19 cellular contexts compared by ENCODE assay signal in the genomic region with DNA sequence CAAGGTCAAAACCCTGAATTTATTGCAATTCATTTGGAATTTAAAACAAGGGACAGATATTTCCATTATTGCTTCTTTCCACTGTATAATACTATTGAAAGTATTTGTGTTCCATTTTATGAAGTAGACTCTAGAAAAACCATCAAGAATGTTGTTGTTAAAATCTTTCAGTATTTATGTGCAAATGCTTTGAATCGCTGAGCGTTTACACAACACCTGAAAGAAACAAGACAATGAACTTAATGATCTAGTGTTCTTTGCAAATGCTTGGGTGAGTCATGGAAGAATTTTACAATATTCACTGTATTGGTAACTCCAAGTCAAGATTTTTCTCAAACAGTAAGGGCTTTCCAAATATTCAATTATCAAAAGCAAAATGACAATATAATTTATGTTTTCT.
DNase-seq lines count a peak whose midpoint lies in the region; ATAC-seq, FAIRE-seq and TF ChIP-seq lines count a peak whose summit lies in the region.
"Had no signal": no experiment of that assay in that cellular context is flagged by ENCODE, and none has a peak within 500 bp of the region (broad histone marks: within the 10 kb centered on the region; RNA-seq: fewer than 3 reads in every experiment).

No MANE protein-coding gene starts in this region.

- peaks cover 19% of the 10 kb centered on the region for H3K79me2 ChIP-seq in DND-41 (ENCODE audit: insufficient read depth, low read length)
- no peaks in the 10 kb centered on the region for H3K79me2 ChIP-seq in H1 (ENCODE audit: control insufficient read depth in 1 of 2, insufficient read depth in 2 of 2, low read length in 2 of 2)

- H3K4me3 ChIP-seq in DND-41 (ENCODE audit: low read depth in 1 of 2, low read length in 2 of 2) (no peak overlapping the region), HAP-1 (no peak overlapping the region), H1 (ENCODE audit: extremely low read depth in 1 of 4, insufficient read depth in 2 of 4, low read depth in 3 of 4, low read length in 4 of 4) (no peak overlapping the region), A673 (ENCODE audit: low read depth, low read length, poor library complexity, severe bottlenecking) (no peak overlapping the region), gastrocnemius medialis (no peak overlapping the region)
- H3K4me3 ChIP-seq: A549, GM12878 had no signal

- no peak overlapping the region for H4K5ac ChIP-seq in H1 (ENCODE audit: insufficient read length, low read depth, low read length)

- no peaks in the 10 kb centered on the region for H3K23me2 ChIP-seq in H1 (ENCODE audit: low read depth, low read length)

- no peak overlapping the region for H2BK12ac ChIP-seq in H1 (ENCODE audit: low read depth, low read length)

- in situ Hi-C loops in HAP-1 (cut with MboI; ENCODE audit: low sequenced_read_pairs) (no loop called here), gastrocnemius medialis (cut with MboI; ENCODE audit: low sequenced_read_pairs in 4 of 4) (no loop called here)

- H3K9ac ChIP-seq in DND-41 (ENCODE audit: low read depth, low read length), result peak overlapping the region; percentile 77; the same call in 1 of the 2 replicates
- no peak overlapping the region for H3K9ac ChIP-seq in H1 (replicated peaks in 1 of 4; ENCODE audit: extremely low read depth in 1 of 4, low read depth in 3 of 4, low read length in 3 of 4)

- no peak for TF ChIP-seq EP300 in H1 (IDR thresholded peaks at IDR 0.05; ENCODE audit: borderline replicate concordance in 1 of 2, low read depth in 2 of 2, low read length in 2 of 2)

- no peak overlapping the region for H2BK15ac ChIP-seq in H1 (ENCODE audit: low read length)

- no peak overlapping the region for H2AFZ ChIP-seq in DND-41 (ENCODE audit: low read depth, low read length)
- H2AFZ ChIP-seq in H1 (ENCODE audit: low read length), result no peak overlapping the region

- ATAC-seq in DND-41 (ENCODE audit: insufficient read depth, low read depth), result no peak
- no peak for ATAC-seq in gastrocnemius medialis
- ATAC-seq: A549, GM12878, HCT116 had no signal

- TF ChIP-seq CTCF in DND-41 (IDR thresholded peaks at IDR 0.05; ENCODE audit: borderline replicate concordance, extremely low read depth, low read length, poor library complexity, severe bottlenecking) (no peak), RWPE1 (conservative IDR thresholded peaks at IDR 0.05; ENCODE audit: low read depth) (no peak), H1 (IDR thresholded peaks at IDR 0.05; ENCODE audit: control extremely low read depth in 1 of 3, insufficient read depth in 1 of 3, low read depth in 1 of 3, low read length in 3 of 3) (no peak), A673 (conservative IDR thresholded peaks at IDR 0.05; ENCODE audit: low read depth, low read length) (no peak), gastrocnemius medialis (IDR thresholded peaks at IDR 0.05 in 4 of 5, conservative IDR thresholded peaks at IDR 0.05 in 1 of 5) (no peak)

- no peaks in the 10 kb centered on the region for H3K79me1 ChIP-seq in H1 (ENCODE audit: low read depth, low read length)

- H3K4me2 ChIP-seq in DND-41 (ENCODE audit: insufficient read depth, low read length) (no peak overlapping the region), H1 (ENCODE audit: insufficient read depth in 1 of 2, low read depth in 2 of 2, low read length in 2 of 2) (no peak overlapping the region)
- H3K4me2 ChIP-seq: A549 had no signal

- H4K8ac ChIP-seq in H1 (ENCODE audit: extremely low read depth, insufficient read depth, low read length), result no peak overlapping the region

- H3K56ac ChIP-seq in H1 (replicated peaks; ENCODE audit: insufficient read length, low read depth, low read length), result no peak overlapping the region

- no peak for FAIRE-seq in H1 (lab: Jason Lieb, UNC)
- FAIRE-seq: A549, GM12878 had no signal

- POLR2A ChIA-PET in RWPE1 (lab: Yijun Ruan, JAX; ENCODE audit: low non-redundant PET), result no interaction called here
- POLR2A ChIA-PET in H1 (lab: Charles Lee; ENCODE audit: partially characterized antibody), result no interaction called here
- POLR2A ChIA-PET in A673 (lab: Charles Lee; ENCODE audit: low non-redundant PET), result no interaction called here

- intact Hi-C loops in A673 (cut with micrococcal nuclease; ENCODE audit: unreplicated experiment), result no loop called here
- intact Hi-C loops in gastrocnemius medialis (cut with DNase I; ENCODE audit: low total_unique reads), result no loop called here

- H3K23ac ChIP-seq in H1 (ENCODE audit: insufficient read length), result no peak overlapping the region

- H3K18ac ChIP-seq in H1 (ENCODE audit: extremely low read depth, low read length), result no peak overlapping the region

- no peak overlapping the region for H3K14ac ChIP-seq in H1 (ENCODE audit: insufficient read length)

- no peak overlapping the region for H2BK120ac ChIP-seq in H1 (replicated peaks; ENCODE audit: low read depth, low read length)

- BruUV-seq in A673 (replicated peaks; lab: Mats Ljungman, UMichigan), result no TSS peak

- H3K36me3 ChIP-seq in DND-41 (ENCODE audit: insufficient read depth, low read length), result peaks cover 26% of the 10 kb centered on the region
- H3K36me3 ChIP-seq in HAP-1 (replicated peaks), result no peaks in the 10 kb centered on the region
- no peaks in the 10 kb centered on the region for H3K36me3 ChIP-seq in H1 (ENCODE audit: control insufficient read depth in 2 of 4, insufficient read depth in 4 of 4, low read length in 3 of 4)
- no peaks in the 10 kb centered on the region for H3K36me3 ChIP-seq in A673 (ENCODE audit: insufficient read depth, low read length, poor library complexity, severe bottlenecking)
- H3K36me3 ChIP-seq in gastrocnemius medialis, result no peaks in the 10 kb centered on the region

- H3K27ac ChIP-seq in DND-41 (ENCODE audit: low read length), result peak overlapping the region; percentile 99
- H3K27ac ChIP-seq in RWPE1, result no peak overlapping the region
- H3K27ac ChIP-seq in H1 (ENCODE audit: low read depth, low read length), result no peak overlapping the region
- H3K27ac ChIP-seq in A673 (ENCODE audit: low read depth, low read length, poor library complexity, severe bottlenecking), result no peak overlapping the region
- no peak overlapping the region for H3K27ac ChIP-seq in gastrocnemius medialis
- H3K27ac ChIP-seq: A549 had no signal

- no peak overlapping the region for H3K4ac ChIP-seq in H1 (replicated peaks; ENCODE audit: insufficient read length, low read depth, low read length)

- no peak overlapping the region for H2BK5ac ChIP-seq in H1 (ENCODE audit: low read depth, low read length)

- H3K27me3 ChIP-seq in DND-41 (ENCODE audit: insufficient read depth, low read length, poor library complexity) (no peaks in the 10 kb centered on the region), HAP-1 (ENCODE audit: low read depth) (no peaks in the 10 kb centered on the region), H1 (replicated peaks in 1 of 4; ENCODE audit: control insufficient read depth in 3 of 4, extremely low read depth in 1 of 4, insufficient read depth in 3 of 4, low read length in 3 of 4) (no peaks in the 10 kb centered on the region), A673 (replicated peaks; ENCODE audit: insufficient read depth, low read depth, low read length, poor library complexity) (peaks cover 58% of the 10 kb centered on the region), gastrocnemius medialis (no peaks in the 10 kb centered on the region)

- no peak for TF ChIP-seq RAD21 in H1 (IDR thresholded peaks at IDR 0.05 in 1 of 2, conservative IDR thresholded peaks at IDR 0.05 in 1 of 2; ENCODE audit: low read depth in 2 of 2, low read length in 2 of 2)

- no peak overlapping the region for H2AK5ac ChIP-seq in H1 (ENCODE audit: low read depth, low read length)

- WGBS in H1 (ENCODE audit: extremely low coverage in 1 of 2, insufficient coverage in 1 of 2, insufficient read length in 1 of 2, insufficient replicate concordance in 2 of 2, low coverage in 1 of 2, low lambda C conversion rate in 2 of 2, missing lambda C conversion rate in 1 of 2), 2 experiments, result 75% methylated on average over 2 of the region's 2 CpGs; no CpG with 5 or more reads in 1 of the 2 experiments

- CTCF ChIA-PET in RWPE1 (lab: Yijun Ruan, JAX), result interaction anchor here (0.6 kb wide), 1 partner anchor 70 kb away, joined by 4 read pairs; no protein-coding TSS in a partner anchor
- CTCF ChIA-PET in H1 (lab: Charles Lee; ENCODE audit: partially characterized antibody), result interaction anchor here (1.1 to 1.3 kb wide), 5 partner anchors 9 to 71 kb away, joined by 3 to 6 read pairs (median 3); no protein-coding TSS in a partner anchor
- CTCF ChIA-PET in A673 (lab: Charles Lee), result no interaction called here

- TF ChIP-seq POLR2A in H1 (IDR thresholded peaks at IDR 0.05; ENCODE audit: control extremely low read depth in 1 of 2, low read depth in 2 of 2, low read length in 2 of 2) (no peak), gastrocnemius medialis (IDR thresholded peaks at IDR 0.05) (no peak)

- H3K9me3 ChIP-seq in DND-41 (ENCODE audit: insufficient read depth, low read length, severe bottlenecking) (peaks cover 7% of the 10 kb centered on the region), HAP-1 (no peaks in the 10 kb centered on the region), H1 (ENCODE audit: insufficient read depth in 2 of 2, low read depth in 1 of 2, low read length in 1 of 2) (peaks cover 0 to 6% of the 10 kb centered on the region in 2 experiments; a peak in 1 of 4 replicates), A673 (ENCODE audit: low read depth, low read length, poor library complexity, severe bottlenecking) (no peaks in the 10 kb centered on the region), gastrocnemius medialis (no peaks in the 10 kb centered on the region)
- H3K9me3 ChIP-seq: Caco-2 had no signal

- DNase-seq in DND-41, result no peak
- DNase-seq in HAP-1 (ENCODE audit: low spot score in 2 of 2), result peak; percentile 3 to 62
- DNase-seq in RWPE1 (ENCODE audit: low spot score), result peak; percentile 7
- DNase-seq in H1 (ENCODE audit: low read depth in 1 of 2, low spot score in 2 of 2), result no peak
- DNase-seq in A673 (ENCODE audit: low spot score), result no peak
- DNase-seq in stimulated activated CD4-positive, alpha-beta T cell treated with anti-CD3 and anti-CD28 coated beads, Interleukin-2, amount 100 ng/mL, for 48 hours, result no peak
- no peak for DNase-seq in gastrocnemius medialis
- DNase-seq: 8988T; C1 segment of cervical spinal cord; Caco-2; CD4-positive, alpha-beta memory T cell; DMS153; EL; GDM1; GOT3; H7 had no signal

- H2BK20ac ChIP-seq in H1 (ENCODE audit: low read length), result no peak overlapping the region

- H4K91ac ChIP-seq in H1 (replicated peaks; ENCODE audit: insufficient read length, low read length), result no peak overlapping the region

- no peaks in the 10 kb centered on the region for H4K20me1 ChIP-seq in DND-41 (ENCODE audit: insufficient read depth, low read length)
- no peaks in the 10 kb centered on the region for H4K20me1 ChIP-seq in H1 (replicated peaks in 1 of 2; ENCODE audit: control insufficient read depth in 1 of 2, insufficient read depth in 2 of 2, low read length in 2 of 2)

- H3K4me1 ChIP-seq in DND-41 (ENCODE audit: insufficient read depth, low read length) (peaks cover 64% of the 10 kb centered on the region), HAP-1 (0 out of 2 replicates have a peak, but pooled peaks cover 4% of the 10 kb centered on the region), H1 (replicated peaks in 1 of 4; ENCODE audit: control insufficient read depth in 3 of 4, insufficient read depth in 4 of 4, low read length in 3 of 4) (no peaks in the 10 kb centered on the region; a peak in 1 of 7 replicates), A673 (ENCODE audit: insufficient read depth, low read length, poor library complexity, severe bottlenecking) (no peaks in the 10 kb centered on the region), gastrocnemius medialis (no peaks in the 10 kb centered on the region)
- H3K4me1 ChIP-seq: A549, Caco-2 had no signal

Comparison
In these comparisons a context has a peak if more than half of its experiments do, and no peak if none do; other contexts are left out.
1. DNase-seq: peak in HAP-1 (2 of 2) and RWPE1 (single experiment); none in DND-41 (single experiment), H1 (0 of 2), A673 (single experiment), stimulated activated CD4-positive, alpha-beta T cell treated with anti-CD3 and anti-CD28 coated beads, Interleukin-2, amount 100 ng/mL, for 48 hours (0 of 2) and gastrocnemius medialis (0 of 2).